In genomic region chr3:158308533-158308932, GRCh38 we compare ENCODE assay signal across 27 cellular contexts.
"Had no signal": no experiment of that assay in that cellular context is flagged by ENCODE, and none has a peak within 500 bp of the region (broad histone marks: within the 10 kb centered on the region; RNA-seq: fewer than 3 reads in every experiment).

No MANE protein-coding gene starts in this region.

- DNase-seq: naive thymus-derived CD4-positive, alpha-beta T cell; natural killer cell; nucleus accumbens; pancreas; psoas muscle; right cardiac atrium; right lobe of liver; sigmoid colon; small intestine; stimulated activated CD4-positive, alpha-beta T cell treated with anti-CD3 and anti-CD28 coated beads, Interleukin-15, amount 100 ng/mL, for 24 hours; stimulated activated CD4-positive, alpha-beta T cell treated with anti-CD3 and anti-CD28 coated beads, Interleukin-2, amount 100 ng/mL, for 24 hours; stimulated activated CD4-positive, alpha-beta T cell treated with anti-CD3 and anti-CD28 coated beads, Interleukin-2, amount 100 ng/mL, for 48 hours; stimulated activated CD4-positive, alpha-beta T cell treated with anti-CD3 and anti-CD28 coated beads, Interleukin-4, amount 100 ng/mL, for 24 hours; stimulated activated naive B cell treated with anti-CD40 and anti-IgM and Interleukin-4, amounts not matched to agents 10 μg/mL and 1 μg/mL and 100 μg/mL, for 72 hours; stimulated activated naive CD4-positive, alpha-beta T cell treated with Interleukin-2 at 50 U/mL for 16 hours; stomach; thyroid gland; trophoblast cell; upper lobe of left lung had no signal

- H3K4me3 ChIP-seq: pancreas, psoas muscle, right lobe of liver, sigmoid colon, stomach, thoracic aorta, thyroid gland, tibial nerve, upper lobe of left lung, vagina had no signal

- H3K4me1 ChIP-seq: pancreas, psoas muscle, right lobe of liver, sigmoid colon, stomach, thyroid gland, tibial nerve, upper lobe of left lung, vagina had no signal

- H3K36me3 ChIP-seq: neutrophil, pancreas, right lobe of liver, sigmoid colon, stomach, thoracic aorta, thyroid gland, tibial nerve, upper lobe of left lung, vagina had no signal

- H3K36me3 Mint-ChIP-seq: natural killer cell; stimulated activated effector memory CD8-positive, alpha-beta T cell treated with anti-CD3 and anti-CD28 coated beads, Interleukin-12 subunit alpha, Interleukin-12 subunit beta, amount 100 ng/mL, for 72 hours had no signal

- H3K27ac Mint-ChIP-seq: naive thymus-derived CD4-positive, alpha-beta T cell; natural killer cell; nephron; stimulated activated effector memory CD8-positive, alpha-beta T cell treated with anti-CD3 and anti-CD28 coated beads, Interleukin-12 subunit alpha, Interleukin-12 subunit beta, amount 100 ng/mL, for 72 hours; stimulated activated naive B cell treated with anti-CD40 and anti-IgM and Interleukin-4, amounts not matched to agents 10 μg/mL and 1 μg/mL and 100 μg/mL, for 72 hours; stimulated activated naive CD8-positive, alpha-beta T cell treated with anti-CD3 and anti-CD28 coated beads, Interleukin-15, Interleukin-2, amounts not matched to agents 100 ng/mL and 50 ng/mL, for 24 hours had no signal

- H3K27ac ChIP-seq: neutrophil, pancreas, psoas muscle, right lobe of liver, sigmoid colon, stomach, thoracic aorta, thyroid gland, tibial nerve, upper lobe of left lung, vagina had no signal

- H3K27me3 Mint-ChIP-seq: naive thymus-derived CD4-positive, alpha-beta T cell; stimulated activated naive B cell treated with anti-CD40 and anti-IgM and Interleukin-4, amounts not matched to agents 10 μg/mL and 1 μg/mL and 100 μg/mL, for 72 hours; stimulated activated naive CD8-positive, alpha-beta T cell treated with anti-CD3 and anti-CD28 coated beads, Interleukin-15, Interleukin-2, amounts not matched to agents 100 ng/mL and 50 ng/mL, for 24 hours had no signal

- H3K4me3 Mint-ChIP-seq: naive thymus-derived CD4-positive, alpha-beta T cell; natural killer cell; nephron; neural crest cell; stimulated activated effector memory CD8-positive, alpha-beta T cell treated with anti-CD3 and anti-CD28 coated beads, Interleukin-12 subunit alpha, Interleukin-12 subunit beta, amount 100 ng/mL, for 72 hours; stimulated activated naive B cell treated with anti-CD40 and anti-IgM and Interleukin-4, amounts not matched to agents 10 μg/mL and 1 μg/mL and 100 μg/mL, for 72 hours; stimulated activated naive CD8-positive, alpha-beta T cell treated with anti-CD3 and anti-CD28 coated beads, Interleukin-15, Interleukin-2, amounts not matched to agents 100 ng/mL and 50 ng/mL, for 24 hours had no signal

- H3K9me3 Mint-ChIP-seq: naive thymus-derived CD4-positive, alpha-beta T cell; natural killer cell; nephron; neural crest cell; stimulated activated effector memory CD8-positive, alpha-beta T cell treated with anti-CD3 and anti-CD28 coated beads, Interleukin-12 subunit alpha, Interleukin-12 subunit beta, amount 100 ng/mL, for 72 hours; stimulated activated naive B cell treated with anti-CD40 and anti-IgM and Interleukin-4, amounts not matched to agents 10 μg/mL and 1 μg/mL and 100 μg/mL, for 72 hours; stimulated activated naive CD8-positive, alpha-beta T cell treated with anti-CD3 and anti-CD28 coated beads, Interleukin-15, Interleukin-2, amounts not matched to agents 100 ng/mL and 50 ng/mL, for 24 hours had no signal

- H3K27me3 ChIP-seq: neutrophil, pancreas, right lobe of liver, sigmoid colon, stomach, thyroid gland, tibial nerve, upper lobe of left lung, vagina had no signal

- H3K9me3 ChIP-seq: neutrophil, pancreas, psoas muscle, right lobe of liver, sigmoid colon, stomach, thoracic aorta, thyroid gland, tibial nerve, upper lobe of left lung, vagina had no signal

- ATAC-seq: naive thymus-derived CD4-positive, alpha-beta T cell; natural killer cell; pancreas; psoas muscle; right cardiac atrium; right lobe of liver; stimulated activated effector memory CD8-positive, alpha-beta T cell treated with anti-CD3 and anti-CD28 coated beads, Interleukin-12 subunit alpha, Interleukin-12 subunit beta, amount 100 ng/mL, for 72 hours; stimulated activated naive B cell treated with anti-CD40 and anti-IgM and Interleukin-4, amounts not matched to agents 10 μg/mL and 1 μg/mL and 100 μg/mL, for 72 hours had no signal

- H3K4me1 Mint-ChIP-seq: naive thymus-derived CD4-positive, alpha-beta T cell; natural killer cell; nephron; neural crest cell; stimulated activated effector memory CD8-positive, alpha-beta T cell treated with anti-CD3 and anti-CD28 coated beads, Interleukin-12 subunit alpha, Interleukin-12 subunit beta, amount 100 ng/mL, for 72 hours; stimulated activated naive B cell treated with anti-CD40 and anti-IgM and Interleukin-4, amounts not matched to agents 10 μg/mL and 1 μg/mL and 100 μg/mL, for 72 hours had no signal
